In genomic region chr15:31325432-31325975, GRCh38 we compare ENCODE assay signal across 1 cellular context.
TF ChIP-seq lines count a peak whose summit lies in the region.

No MANE protein-coding gene starts in this region.

TF ChIP-seq in HepG2, 621 proteins besides CTCF, POLR2A, EP300 and RAD21 (continued from another document):
- TF ChIP-seq, protein P1, sequence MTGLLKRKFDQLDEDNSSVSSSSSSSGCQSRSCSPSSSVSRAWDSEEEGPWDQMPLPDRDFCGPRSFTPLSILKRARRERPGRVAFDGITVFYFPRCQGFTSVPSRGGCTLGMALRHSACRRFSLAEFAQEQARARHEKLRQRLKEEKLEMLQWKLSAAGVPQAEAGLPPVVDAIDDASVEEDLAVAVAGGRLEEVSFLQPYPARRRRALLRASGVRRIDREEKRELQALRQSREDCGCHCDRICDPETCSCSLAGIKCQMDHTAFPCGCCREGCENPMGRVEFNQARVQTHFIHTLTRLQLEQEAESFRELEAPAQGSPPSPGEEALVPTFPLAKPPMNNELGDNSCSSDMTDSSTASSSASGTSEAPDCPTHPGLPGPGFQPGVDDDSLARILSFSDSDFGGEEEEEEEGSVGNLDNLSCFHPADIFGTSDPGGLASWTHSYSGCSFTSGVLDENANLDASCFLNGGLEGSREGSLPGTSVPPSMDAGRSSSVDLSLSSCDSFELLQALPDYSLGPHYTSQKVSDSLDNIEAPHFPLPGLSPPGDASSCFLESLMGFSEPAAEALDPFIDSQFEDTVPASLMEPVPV (CRISPR knock-in tag; IDR thresholded peaks at IDR 0.05) = peak; percentile 54; the same call in 1 of the 2 replicates
- TF ChIP-seq, protein P2, sequence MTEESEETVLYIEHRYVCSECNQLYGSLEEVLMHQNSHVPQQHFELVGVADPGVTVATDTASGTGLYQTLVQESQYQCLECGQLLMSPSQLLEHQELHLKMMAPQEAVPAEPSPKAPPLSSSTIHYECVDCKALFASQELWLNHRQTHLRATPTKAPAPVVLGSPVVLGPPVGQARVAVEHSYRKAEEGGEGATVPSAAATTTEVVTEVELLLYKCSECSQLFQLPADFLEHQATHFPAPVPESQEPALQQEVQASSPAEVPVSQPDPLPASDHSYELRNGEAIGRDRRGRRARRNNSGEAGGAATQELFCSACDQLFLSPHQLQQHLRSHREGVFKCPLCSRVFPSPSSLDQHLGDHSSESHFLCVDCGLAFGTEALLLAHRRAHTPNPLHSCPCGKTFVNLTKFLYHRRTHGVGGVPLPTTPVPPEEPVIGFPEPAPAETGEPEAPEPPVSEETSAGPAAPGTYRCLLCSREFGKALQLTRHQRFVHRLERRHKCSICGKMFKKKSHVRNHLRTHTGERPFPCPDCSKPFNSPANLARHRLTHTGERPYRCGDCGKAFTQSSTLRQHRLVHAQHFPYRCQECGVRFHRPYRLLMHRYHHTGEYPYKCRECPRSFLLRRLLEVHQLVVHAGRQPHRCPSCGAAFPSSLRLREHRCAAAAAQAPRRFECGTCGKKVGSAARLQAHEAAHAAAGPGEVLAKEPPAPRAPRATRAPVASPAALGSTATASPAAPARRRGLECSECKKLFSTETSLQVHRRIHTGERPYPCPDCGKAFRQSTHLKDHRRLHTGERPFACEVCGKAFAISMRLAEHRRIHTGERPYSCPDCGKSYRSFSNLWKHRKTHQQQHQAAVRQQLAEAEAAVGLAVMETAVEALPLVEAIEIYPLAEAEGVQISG (CRISPR knock-in tag; IDR thresholded peaks at IDR 0.05) = 0 out of 2 replicates have a peak, but pooled peaks have one; percentile 3
- TF ChIP-seq TFE3 (CRISPR knock-in tag; IDR thresholded peaks at IDR 0.05) = no peak
- TF ChIP-seq DR1 (CRISPR knock-in tag; IDR thresholded peaks at IDR 0.05) = no peak
- TF ChIP-seq ZNF431 (CRISPR knock-in tag; IDR thresholded peaks at IDR 0.05; ENCODE audit: borderline replicate concordance, low read depth) = no peak
- 0 out of 2 replicates have a peak, but pooled peaks have one; percentile 12 for TF ChIP-seq NRL (CRISPR knock-in tag; IDR thresholded peaks at IDR 0.05; ENCODE audit: borderline replicate concordance)
- TF ChIP-seq GZF1 (CRISPR knock-in tag; IDR thresholded peaks at IDR 0.05) = no peak
- 0 out of 2 replicates have a peak, but pooled peaks have one; percentile 26 for TF ChIP-seq PHF21A (CRISPR knock-in tag; IDR thresholded peaks at IDR 0.05)
- TF ChIP-seq SALL2 (CRISPR knock-in tag; IDR thresholded peaks at IDR 0.05) = no peak
- TF ChIP-seq, protein P3, sequence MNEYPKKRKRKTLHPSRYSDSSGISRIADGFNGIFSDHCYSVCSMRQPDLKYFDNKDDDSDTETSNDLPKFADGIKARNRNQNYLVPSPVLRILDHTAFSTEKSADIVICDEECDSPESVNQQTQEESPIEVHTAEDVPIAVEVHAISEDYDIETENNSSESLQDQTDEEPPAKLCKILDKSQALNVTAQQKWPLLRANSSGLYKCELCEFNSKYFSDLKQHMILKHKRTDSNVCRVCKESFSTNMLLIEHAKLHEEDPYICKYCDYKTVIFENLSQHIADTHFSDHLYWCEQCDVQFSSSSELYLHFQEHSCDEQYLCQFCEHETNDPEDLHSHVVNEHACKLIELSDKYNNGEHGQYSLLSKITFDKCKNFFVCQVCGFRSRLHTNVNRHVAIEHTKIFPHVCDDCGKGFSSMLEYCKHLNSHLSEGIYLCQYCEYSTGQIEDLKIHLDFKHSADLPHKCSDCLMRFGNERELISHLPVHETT (CRISPR knock-in tag; conservative IDR thresholded peaks at IDR 0.05) = 0 out of 2 replicates have a peak, but pooled peaks have one; percentile 20
- TF ChIP-seq, protein P4, sequence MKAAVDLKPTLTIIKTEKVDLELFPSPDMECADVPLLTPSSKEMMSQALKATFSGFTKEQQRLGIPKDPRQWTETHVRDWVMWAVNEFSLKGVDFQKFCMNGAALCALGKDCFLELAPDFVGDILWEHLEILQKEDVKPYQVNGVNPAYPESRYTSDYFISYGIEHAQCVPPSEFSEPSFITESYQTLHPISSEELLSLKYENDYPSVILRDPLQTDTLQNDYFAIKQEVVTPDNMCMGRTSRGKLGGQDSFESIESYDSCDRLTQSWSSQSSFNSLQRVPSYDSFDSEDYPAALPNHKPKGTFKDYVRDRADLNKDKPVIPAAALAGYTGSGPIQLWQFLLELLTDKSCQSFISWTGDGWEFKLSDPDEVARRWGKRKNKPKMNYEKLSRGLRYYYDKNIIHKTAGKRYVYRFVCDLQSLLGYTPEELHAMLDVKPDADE (CRISPR knock-in tag; IDR thresholded peaks at IDR 0.05) = 0 out of 2 replicates have a peak, but pooled peaks have one; percentile 52
- no peak for TF ChIP-seq ZNF556 (CRISPR knock-in tag; IDR thresholded peaks at IDR 0.05; ENCODE audit: borderline replicate concordance)
- no peak for TF ChIP-seq KDM5A (IDR thresholded peaks at IDR 0.05; ENCODE audit: borderline replicate concordance, low read length)
- no peak for TF ChIP-seq MXI1 (IDR thresholded peaks at IDR 0.05; ENCODE audit: borderline replicate concordance, low read depth, low read length)
- TF ChIP-seq KDM5B (CRISPR knock-in tag; IDR thresholded peaks at IDR 0.05; ENCODE audit: borderline replicate concordance) = no peak
- no peak for TF ChIP-seq ZNF230 (CRISPR knock-in tag; IDR thresholded peaks at IDR 0.05)
- no peak for TF ChIP-seq NBN (conservative IDR thresholded peaks at IDR 0.05)
- TF ChIP-seq ZBTB37 (CRISPR knock-in tag; IDR thresholded peaks at IDR 0.05) = no peak
- no peak for TF ChIP-seq TOPORS (CRISPR knock-in tag; IDR thresholded peaks at IDR 0.05)
- peak; percentile 42; the same call in 1 of the 2 replicates for TF ChIP-seq NFKB2 (CRISPR knock-in tag; IDR thresholded peaks at IDR 0.05; ENCODE audit: borderline replicate concordance)
- no peak for TF ChIP-seq U2AF1 (optimal IDR thresholded peaks at IDR 0.05; ENCODE audit: low read depth, low read length)
- TF ChIP-seq ZSCAN9 (CRISPR knock-in tag; IDR thresholded peaks at IDR 0.05; ENCODE audit: borderline replicate concordance) = peak; percentile 8; the same call in 1 of the 2 replicates
- TF ChIP-seq ZNF558 (CRISPR knock-in tag; IDR thresholded peaks at IDR 0.05; ENCODE audit: borderline replicate concordance) = 0 out of 2 replicates have a peak, but pooled peaks have one; percentile 17
- TF ChIP-seq MLX (CRISPR knock-in tag; IDR thresholded peaks at IDR 0.05) = no peak
- TF ChIP-seq SALL1 (CRISPR knock-in tag; IDR thresholded peaks at IDR 0.05) = peak; percentile 3
- 0 out of 2 replicates have a peak, but pooled peaks have one; percentile 34 for TF ChIP-seq MYPOP (CRISPR knock-in tag; IDR thresholded peaks at IDR 0.05)
- TF ChIP-seq ZNF678 (CRISPR knock-in tag; IDR thresholded peaks at IDR 0.05) = no peak
- TF ChIP-seq, protein P5, sequence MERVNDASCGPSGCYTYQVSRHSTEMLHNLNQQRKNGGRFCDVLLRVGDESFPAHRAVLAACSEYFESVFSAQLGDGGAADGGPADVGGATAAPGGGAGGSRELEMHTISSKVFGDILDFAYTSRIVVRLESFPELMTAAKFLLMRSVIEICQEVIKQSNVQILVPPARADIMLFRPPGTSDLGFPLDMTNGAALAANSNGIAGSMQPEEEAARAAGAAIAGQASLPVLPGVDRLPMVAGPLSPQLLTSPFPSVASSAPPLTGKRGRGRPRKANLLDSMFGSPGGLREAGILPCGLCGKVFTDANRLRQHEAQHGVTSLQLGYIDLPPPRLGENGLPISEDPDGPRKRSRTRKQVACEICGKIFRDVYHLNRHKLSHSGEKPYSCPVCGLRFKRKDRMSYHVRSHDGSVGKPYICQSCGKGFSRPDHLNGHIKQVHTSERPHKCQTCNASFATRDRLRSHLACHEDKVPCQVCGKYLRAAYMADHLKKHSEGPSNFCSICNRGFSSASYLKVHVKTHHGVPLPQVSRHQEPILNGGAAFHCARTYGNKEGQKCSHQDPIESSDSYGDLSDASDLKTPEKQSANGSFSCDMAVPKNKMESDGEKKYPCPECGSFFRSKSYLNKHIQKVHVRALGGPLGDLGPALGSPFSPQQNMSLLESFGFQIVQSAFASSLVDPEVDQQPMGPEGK (CRISPR knock-in tag; IDR thresholded peaks at IDR 0.05) = peak; percentile 93
- no peak for TF ChIP-seq FOSL1 (CRISPR knock-in tag; IDR thresholded peaks at IDR 0.05; ENCODE audit: borderline replicate concordance)
- peak in 1 of 2 experiments; percentile 65; a peak in 1 of 4 replicates for TF ChIP-seq HMGXB4 (CRISPR knock-in tag; IDR thresholded peaks at IDR 0.05; ENCODE audit: borderline replicate concordance in 1 of 2, low read depth in 1 of 2)
- no peak for TF ChIP-seq NR0B2 (CRISPR knock-in tag; IDR thresholded peaks at IDR 0.05)
- TF ChIP-seq ZBTB7B (CRISPR knock-in tag; IDR thresholded peaks at IDR 0.05) = peak; percentile 77
- TF ChIP-seq FOXA3 (CRISPR knock-in tag; IDR thresholded peaks at IDR 0.05) = no peak
- 0 out of 2 replicates have a peak, but pooled peaks have one; percentile 58 for TF ChIP-seq MEIS1 (CRISPR knock-in tag; IDR thresholded peaks at IDR 0.05; ENCODE audit: borderline replicate concordance)
- TF ChIP-seq ZNF563 (CRISPR knock-in tag; IDR thresholded peaks at IDR 0.05) = 0 out of 2 replicates have a peak, but pooled peaks have one; percentile 72
- no peak for TF ChIP-seq RAD51 (IDR thresholded peaks at IDR 0.05; ENCODE audit: borderline replicate concordance)
- TF ChIP-seq ATM (IDR thresholded peaks at IDR 0.05; ENCODE audit: borderline replicate concordance) = no peak
- TF ChIP-seq PHF20 (CRISPR knock-in tag; IDR thresholded peaks at IDR 0.05) = peak; percentile 40; the same call in 1 of the 2 replicates
- TF ChIP-seq FOXC1 (CRISPR knock-in tag; IDR thresholded peaks at IDR 0.05; ENCODE audit: borderline replicate concordance) = peak; percentile 22; the same call in 1 of the 2 replicates
- 0 out of 2 replicates have a peak, but pooled peaks have one; percentile 16 for TF ChIP-seq ZNF564 (CRISPR knock-in tag; IDR thresholded peaks at IDR 0.05)
- TF ChIP-seq ZNF768 (CRISPR knock-in tag; IDR thresholded peaks at IDR 0.05) = peak; percentile 52; the same call in 1 of the 2 replicates
- no peak for TF ChIP-seq ETV6 (CRISPR knock-in tag; conservative IDR thresholded peaks at IDR 0.05)
- 0 out of 2 replicates have a peak, but pooled peaks have one; percentile 7 for TF ChIP-seq ZNF777 (CRISPR knock-in tag; IDR thresholded peaks at IDR 0.05)
